In the genomic region with DNA sequence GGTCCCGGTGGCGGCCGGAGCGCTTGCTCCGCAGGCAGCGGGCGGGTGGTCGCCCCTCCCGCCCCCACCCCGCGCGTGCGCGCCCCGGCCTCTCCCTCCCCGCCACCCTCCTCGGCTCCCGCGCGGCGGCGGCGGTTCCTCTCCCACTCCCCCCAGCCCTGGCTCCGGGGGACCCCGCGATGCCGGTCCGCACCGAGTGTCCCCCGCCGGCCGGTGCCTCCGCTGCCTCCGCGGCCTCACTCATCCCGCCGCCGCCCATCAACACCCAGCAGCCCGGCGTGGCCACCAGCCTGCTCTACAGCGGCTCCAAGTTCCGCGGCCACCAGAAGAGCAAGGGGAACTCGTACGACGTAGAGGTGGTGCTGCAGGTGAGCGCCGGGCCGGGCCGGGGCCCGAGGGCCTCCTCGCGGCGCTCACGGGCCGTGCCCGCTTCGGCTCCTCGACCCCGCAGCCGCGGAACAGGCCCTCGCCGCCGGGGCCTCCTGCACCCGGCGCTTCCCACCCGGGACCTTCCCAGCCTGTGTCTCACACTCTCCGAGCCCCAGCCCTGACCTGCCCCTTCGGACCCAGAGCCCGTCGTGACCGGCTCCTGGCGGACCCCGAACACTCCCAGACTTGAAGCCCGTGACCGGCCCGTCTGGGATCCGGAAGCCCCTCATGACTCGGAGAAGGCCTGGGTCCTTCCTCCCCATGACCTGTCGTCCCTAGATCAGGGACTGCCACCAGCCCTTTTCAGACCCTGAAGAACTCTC, we compare ENCODE assay signal across 8 cellular contexts. TPM values are rescaled to one million over a fixed set of nuclear protein-coding genes. Genes with fewer than 3 reads are reported as not detected.
DNase-seq lines count a peak whose midpoint lies in the region; ATAC-seq and TF ChIP-seq lines count a peak whose summit lies in the region.

No MANE protein-coding gene starts in this region.

- peak overlapping the region; percentile 92 for H3K9ac ChIP-seq in mesenchymal stem cell (ENCODE audit: low read length)

- no peak for TF ChIP-seq CTCF in 22Rv1 (IDR thresholded peaks at IDR 0.05)
- TF ChIP-seq CTCF in GM12864 (IDR thresholded peaks at IDR 0.05; ENCODE audit: low read depth, low read length, missing control alignments), result no peak
- TF ChIP-seq CTCF in Panc1 (IDR thresholded peaks at IDR 0.05), result no peak

- H3K9me3 ChIP-seq in Panc1 (ENCODE audit: control insufficient read depth, insufficient read depth, low read depth, low read length) (no peaks in the 10 kb centered on the region), mesenchymal stem cell (ENCODE audit: control insufficient read depth, low read length) (no peaks in the 10 kb centered on the region), thymus (ENCODE audit: control insufficient read depth) (no peaks in the 10 kb centered on the region)

- H3K4me3 Mint-ChIP-seq in dendritic cell treated with granulocyte-macrophage colony-stimulating factor and Interleukin-4, amounts not matched to agents 40 ng/mL and 50 ng/mL, for 4 days, result peak overlapping the region; percentile 81

- H2BK5ac ChIP-seq in mesenchymal stem cell (ENCODE audit: low read depth, low read length, poor library complexity, severe bottlenecking), result no peak overlapping the region

- peak overlapping the region; percentile 67 for H3K4me2 ChIP-seq in mesenchymal stem cell (ENCODE audit: low read length, poor library complexity, severe bottlenecking)

- H3K27ac Mint-ChIP-seq in dendritic cell treated with granulocyte-macrophage colony-stimulating factor and Interleukin-4, amounts not matched to agents 40 ng/mL and 50 ng/mL, for 4 days, result peak overlapping the region; percentile 78

- peak overlapping the region; percentile 70 for H4K91ac ChIP-seq in mesenchymal stem cell (ENCODE audit: low read length)

- peaks cover 40% of the 10 kb centered on the region for H3K36me3 Mint-ChIP-seq in dendritic cell treated with granulocyte-macrophage colony-stimulating factor and Interleukin-4, amounts not matched to agents 40 ng/mL and 50 ng/mL, for 4 days (ENCODE audit: low read depth)

- WGBS in mesenchymal stem cell, result under 1% methylated on average over 64 of the region's 81 CpGs
- WGBS in thymus, result under 1% methylated on average over 80 of the region's 81 CpGs

- BruUV-seq in Panc1 (replicated peaks; lab: Mats Ljungman, UMichigan), result no TSS peak

- H3K36me3 ChIP-seq in Panc1 (ENCODE audit: control insufficient read depth, insufficient read depth, low read length) (no peaks in the 10 kb centered on the region; the same call in 1 of the 2 replicates), mesenchymal stem cell (ENCODE audit: control insufficient read depth in 1 of 2, insufficient read depth in 2 of 2, low read depth in 1 of 2, low read length in 2 of 2) (peaks cover 0 to 8% of the 10 kb centered on the region in 2 experiments), thymus (ENCODE audit: control insufficient read depth, insufficient read depth) (peaks cover under 1% of the 10 kb centered on the region)

- DNase-seq in GM12864 (ENCODE audit: low read depth), result no peak
- no peak for DNase-seq in Panc1 (ENCODE audit: low read depth, low spot score)
- peak; percentile 30 for DNase-seq in mesenchymal stem cell
- no peak for DNase-seq in foreskin melanocyte

- no peak overlapping the region for H2AK5ac ChIP-seq in mesenchymal stem cell (ENCODE audit: low read length, severe bottlenecking)

- peak overlapping the region; percentile 56 to 82 for H3K18ac ChIP-seq in mesenchymal stem cell (ENCODE audit: low read depth in 1 of 2, low read length in 2 of 2)

- no peaks in the 10 kb centered on the region for H3K27me3 Mint-ChIP-seq in dendritic cell treated with granulocyte-macrophage colony-stimulating factor and Interleukin-4, amounts not matched to agents 40 ng/mL and 50 ng/mL, for 4 days

- intact Hi-C loops in Panc1 (cut with micrococcal nuclease; ENCODE audit: unreplicated experiment), result loop anchor here (10.0 kb wide), 1 partner anchor 215 kb away; no protein-coding TSS in a partner anchor
- intact Hi-C loops in dendritic cell treated with granulocyte-macrophage colony-stimulating factor and Interleukin-4, amounts not matched to agents 40 ng/mL and 50 ng/mL, for 4 days (cut with micrococcal nuclease), result loop anchor here (10.0 kb wide), 1 partner anchor 215 kb away; no protein-coding TSS in a partner anchor

- peak overlapping the region; percentile 24 for H2BK120ac ChIP-seq in mesenchymal stem cell (ENCODE audit: low read depth, low read length)

- peak; percentile 37 for ATAC-seq in HG02798 (IDR thresholded peaks at IDR 0.05; ENCODE audit: poor library complexity, unreplicated experiment)
- ATAC-seq in Panc1, result peak; percentile 64

- peak overlapping the region in 1 of 2 experiments; percentile 58 for H2BK12ac ChIP-seq in mesenchymal stem cell (ENCODE audit: low read length in 2 of 2)

- no peaks in the 10 kb centered on the region for H3K9me3 Mint-ChIP-seq in dendritic cell treated with granulocyte-macrophage colony-stimulating factor and Interleukin-4, amounts not matched to agents 40 ng/mL and 50 ng/mL, for 4 days

- peak overlapping the region; percentile 19 to 48 for H3K4ac ChIP-seq in mesenchymal stem cell (ENCODE audit: low read depth in 1 of 2, low read length in 2 of 2)

- POLR2A ChIA-PET in Panc1 (lab: Charles Lee), result no interaction called here

- peak overlapping the region; percentile 68 to 79 for H3K23ac ChIP-seq in mesenchymal stem cell (ENCODE audit: low read length in 2 of 2)

- H3K27me3 ChIP-seq in Panc1 (ENCODE audit: control insufficient read depth, insufficient read depth, low read length), result no peaks in the 10 kb centered on the region
- H3K27me3 ChIP-seq in mesenchymal stem cell (ENCODE audit: control insufficient read depth in 1 of 2, insufficient read depth in 1 of 2, low read length in 2 of 2), result no peaks in the 10 kb centered on the region
- H3K27me3 ChIP-seq in thymus (ENCODE audit: control insufficient read depth, insufficient read depth), result no peaks in the 10 kb centered on the region

- H3K14ac ChIP-seq in mesenchymal stem cell (ENCODE audit: low read length in 2 of 2), result peak overlapping the region in 1 of 2 experiments; percentile 51

- H2BK15ac ChIP-seq in mesenchymal stem cell (ENCODE audit: low read depth, poor library complexity, severe bottlenecking), result no peak overlapping the region

- H3K4me3 ChIP-seq in GM12864 (ENCODE audit: low read depth, low read length), result peak overlapping the region; percentile 68
- peak overlapping the region; percentile 82 to 86 for H3K4me3 ChIP-seq in Panc1 (ENCODE audit: low read depth in 2 of 2, low read length in 2 of 2)
- peak overlapping the region; percentile 89 to 93 for H3K4me3 ChIP-seq in mesenchymal stem cell (ENCODE audit: insufficient read depth in 1 of 2, low read depth in 1 of 2, low read length in 2 of 2)
- H3K4me3 ChIP-seq in thymus (ENCODE audit: low read length), result peak overlapping the region; percentile 89

- peak overlapping the region; percentile 77 for H2AFZ ChIP-seq in mesenchymal stem cell (ENCODE audit: low read depth, low read length)

- CTCF ChIA-PET in Panc1 (lab: Charles Lee), result no interaction called here

- H4K8ac ChIP-seq in mesenchymal stem cell (ENCODE audit: low read length), result peak overlapping the region; percentile 55

- H3K79me1 ChIP-seq in mesenchymal stem cell (replicated peaks; ENCODE audit: low read length, poor library complexity, severe bottlenecking), result peaks cover 49% of the 10 kb centered on the region

- peaks cover 55% of the 10 kb centered on the region for H3K4me1 Mint-ChIP-seq in dendritic cell treated with granulocyte-macrophage colony-stimulating factor and Interleukin-4, amounts not matched to agents 40 ng/mL and 50 ng/mL, for 4 days (ENCODE audit: low read depth)

- H3K4me1 ChIP-seq in Panc1 (ENCODE audit: control insufficient read depth, insufficient read depth, low read length), result peaks cover 22% of the 10 kb centered on the region
- peaks cover 16% of the 10 kb centered on the region for H3K4me1 ChIP-seq in mesenchymal stem cell (ENCODE audit: control insufficient read depth, insufficient read depth, low read depth, low read length)
- H3K4me1 ChIP-seq in thymus (ENCODE audit: control insufficient read depth, insufficient read depth, low read length), result peaks cover 21% of the 10 kb centered on the region

- in situ Hi-C loops in Panc1 (cut with HindIII; ENCODE audit: low pct_unique_long_range_greater_than_20kb, low sequenced_read_pairs), result no loop called here

- H3K27ac ChIP-seq in 22Rv1 (peak overlapping the region; percentile 51), Panc1 (ENCODE audit: low read length) (peak overlapping the region; percentile 76), mesenchymal stem cell (ENCODE audit: low read length, poor library complexity, severe bottlenecking) (no peak overlapping the region), thymus (ENCODE audit: low read depth) (peak overlapping the region; percentile 74)

RNA-seq across cellular contexts. Expression of gene GID4, which starts 0.5 kb away (rescaled TPM):
- 11.1 TPM for total RNA-seq in Panc1 (2021; ENCODE audit: unreplicated experiment)
- polyA plus RNA-seq in Panc1 (2012; ENCODE audit: insufficient read length), result 6.7 TPM
- 7.1 TPM for polyA plus RNA-seq in mesenchymal stem cell (2013, experiment 1 of 2)
- 7.2 TPM for polyA plus RNA-seq in mesenchymal stem cell (2013, experiment 2 of 2)
- 6.0 TPM for polyA plus RNA-seq in thymus

RNA-seq across cellular contexts. Expression of gene ATPAF2, which starts 0.7 kb away (rescaled TPM):
- 22.3 TPM for total RNA-seq in Panc1 (2021; ENCODE audit: unreplicated experiment)
- polyA plus RNA-seq in Panc1 (2012; ENCODE audit: insufficient read length), result 23.6 TPM
- 13.9 TPM for polyA plus RNA-seq in mesenchymal stem cell (2013, experiment 1 of 2)
- polyA plus RNA-seq in mesenchymal stem cell (2013, experiment 2 of 2), result 12.1 TPM
- polyA plus RNA-seq in thymus, result 23.1 TPM

RNA-seq across cellular contexts. Expression of gene DRG2, which starts 48.0 kb away (rescaled TPM):
- 42.0 TPM for total RNA-seq in Panc1 (2021; ENCODE audit: unreplicated experiment)
- 40.5 TPM for polyA plus RNA-seq in Panc1 (2012; ENCODE audit: insufficient read length)
- 25.6 TPM for polyA plus RNA-seq in mesenchymal stem cell (2013, experiment 1 of 2)
- 26.0 TPM for polyA plus RNA-seq in mesenchymal stem cell (2013, experiment 2 of 2)
- 46.4 TPM for polyA plus RNA-seq in thymus
